In the genomic region with DNA sequence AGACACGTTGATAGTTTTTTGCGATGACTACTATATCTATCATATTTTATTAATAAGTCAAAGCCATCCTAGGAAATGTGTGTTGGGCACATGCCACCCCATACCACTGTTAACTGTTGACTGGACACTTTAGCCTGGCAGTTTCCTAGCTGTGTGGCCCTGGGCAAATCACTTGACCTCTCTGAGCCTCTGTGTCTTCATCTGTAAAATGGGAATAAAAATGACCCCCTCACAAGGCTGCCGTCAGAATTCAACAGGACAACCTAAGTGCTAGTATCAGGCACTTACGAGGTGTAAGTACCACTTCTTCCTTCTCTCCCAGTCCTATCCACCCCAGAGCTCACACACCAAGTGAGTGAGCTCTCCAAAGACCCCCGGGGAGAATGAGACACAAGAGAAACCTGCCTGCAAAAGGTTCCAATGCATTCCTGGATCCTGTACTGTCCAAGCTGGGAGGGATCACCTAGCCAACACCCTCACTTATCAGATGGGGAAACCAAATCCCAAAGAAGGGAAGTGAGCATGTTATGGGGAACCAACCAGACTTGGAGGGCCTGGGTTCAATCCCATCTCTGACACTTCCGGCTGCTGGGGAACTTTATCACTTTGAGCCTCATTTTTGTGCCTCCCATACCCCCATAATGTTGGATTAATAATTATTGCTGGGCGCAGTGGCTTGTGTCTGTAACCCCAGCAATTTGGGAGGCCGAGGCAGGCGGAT, we compare ENCODE assay signal across 14 cellular contexts. TPM values are rescaled to one million over a fixed set of nuclear protein-coding genes. Genes with fewer than 3 reads are reported as not detected.
DNase-seq lines count a peak whose midpoint lies in the region; ATAC-seq, FAIRE-seq and TF ChIP-seq lines count a peak whose summit lies in the region.
"Had no signal": no experiment of that assay in that cellular context is flagged by ENCODE, and none has a peak within 500 bp of the region (broad histone marks: within the 10 kb centered on the region; RNA-seq: fewer than 3 reads in every experiment).

No MANE protein-coding gene starts in this region.

- H3K27ac ChIP-seq in left ventricle myocardium inferior (replicated peaks) (peak overlapping the region; percentile 90), esophagus muscularis mucosa (replicated peaks in 1 of 4) (peak overlapping the region; percentile 93 to 99 (median 98)), rectal smooth muscle tissue (ENCODE audit: low read depth, low read length) (peak overlapping the region; percentile 96)
- H3K27ac ChIP-seq: neutrophil had no signal

- no peak for ATAC-seq in Right ventricle myocardium inferior
- no peak for ATAC-seq in HG02852 (IDR thresholded peaks at IDR 0.05; ENCODE audit: unreplicated experiment)
- ATAC-seq in HG02840 (IDR thresholded peaks at IDR 0.05; ENCODE audit: low FRiP score, unreplicated experiment): no peak

- TF ChIP-seq CTCF in left ventricle myocardium inferior (IDR thresholded peaks at IDR 0.05; ENCODE audit: borderline replicate concordance): no peak
- no peak for TF ChIP-seq CTCF in esophagus muscularis mucosa (IDR thresholded peaks at IDR 0.05)
- TF ChIP-seq CTCF in D721Med (IDR thresholded peaks at IDR 0.05; ENCODE audit: insufficient read depth, missing control alignments): no peak

- H3K9me3 ChIP-seq in left ventricle myocardium inferior (replicated peaks): no peaks in the 10 kb centered on the region
- no peaks in the 10 kb centered on the region for H3K9me3 ChIP-seq in esophagus muscularis mucosa
- H3K9me3 ChIP-seq: neutrophil had no signal

- no peak for FAIRE-seq in D721Med (lab: Jason Lieb, UNC)
- FAIRE-seq: GM18507 had no signal

- H3K36me3 ChIP-seq in left ventricle myocardium inferior (peaks cover 8% of the 10 kb centered on the region), esophagus muscularis mucosa (peaks cover 0 to 10% (median 6%) of the 10 kb centered on the region in 4 donors), rectal smooth muscle tissue (ENCODE audit: control insufficient read depth, insufficient read depth, low read length) (no peaks in the 10 kb centered on the region)
- H3K36me3 ChIP-seq: neutrophil had no signal

- no peak for DNase-seq in left ventricle myocardium inferior
- no peak for DNase-seq in Right ventricle myocardium inferior (ENCODE audit: missing footprints)
- no peak for DNase-seq in esophagus muscularis mucosa (ENCODE audit: extremely low spot score)
- no peak for DNase-seq in D721Med (ENCODE audit: insufficient read length, low spot score)
- no peak for DNase-seq in GM19240 (ENCODE audit: insufficient read length, low spot score)
- DNase-seq: NCI-H1694; NCI-H774; stimulated activated CD4-positive, alpha-beta T cell treated with anti-CD3 and anti-CD28 coated beads, Interleukin-2, amount 100 ng/mL, for 48 hours; stimulated activated naive CD4-positive, alpha-beta T cell treated with Interleukin-2 at 50 U/mL for 16 hours had no signal

- H3K4me3 ChIP-seq in left ventricle myocardium inferior (peak overlapping the region; percentile 10), esophagus muscularis mucosa (no peak overlapping the region), rectal smooth muscle tissue (ENCODE audit: low read length) (peak overlapping the region; percentile 19)

- intact Hi-C loops in left ventricle myocardium inferior (cut with micrococcal nuclease): no loop called here
- intact Hi-C loops in Right ventricle myocardium inferior (cut with DNase I): no loop called here
- intact Hi-C loops in esophagus muscularis mucosa (cut with DNase I): no loop called here

- WGBS in esophagus muscularis mucosa: 68% methylated on average over 9 of the region's 9 CpGs

- no peak for TF ChIP-seq POLR2A in esophagus muscularis mucosa (IDR thresholded peaks at IDR 0.05; ENCODE audit: low read depth)

- H3K27me3 ChIP-seq in left ventricle myocardium inferior (ENCODE audit: low read depth) (no peaks in the 10 kb centered on the region), esophagus muscularis mucosa (no peaks in the 10 kb centered on the region), rectal smooth muscle tissue (ENCODE audit: control insufficient read depth, insufficient read depth, low read length) (no peaks in the 10 kb centered on the region)
- H3K27me3 ChIP-seq: neutrophil had no signal

- TF ChIP-seq EP300 in esophagus muscularis mucosa (IDR thresholded peaks at IDR 0.05): no peak

- H3K4me1 ChIP-seq in left ventricle myocardium inferior (peaks cover 100% of the 10 kb centered on the region), esophagus muscularis mucosa (peaks cover 100% of the 10 kb centered on the region in 4 donors), rectal smooth muscle tissue (ENCODE audit: control insufficient read depth, insufficient read depth, low read length) (peaks cover 78% of the 10 kb centered on the region)

- no peak overlapping the region for H3K9ac ChIP-seq in rectal smooth muscle tissue (ENCODE audit: low read length)

RNA-seq across cellular contexts. Expression of a gene that starts 24.9 kb away (rescaled TPM):
- total RNA-seq in left ventricle myocardium inferior (257 TPM), Right ventricle myocardium inferior (269 TPM), esophagus muscularis mucosa (1,000 to 10,000 TPM in 1 of 4 donors, 100 to 1,000 TPM in 3; 414 to 1,199 (median 595) TPM)

Comparison
In these comparisons a context has a peak if more than half of its experiments do, and no peak if none do; other contexts are left out.
1. H3K4me3 ChIP-seq: peak in left ventricle myocardium inferior (single experiment) and rectal smooth muscle tissue (single experiment); none in esophagus muscularis mucosa (0 of 4).
2. Peak in every context shown above with its lines, with median percentiles within 50 percentile points of each other: H3K27ac ChIP-seq.